ENCODE assay signal across 9 cellular contexts in the genomic region with DNA sequence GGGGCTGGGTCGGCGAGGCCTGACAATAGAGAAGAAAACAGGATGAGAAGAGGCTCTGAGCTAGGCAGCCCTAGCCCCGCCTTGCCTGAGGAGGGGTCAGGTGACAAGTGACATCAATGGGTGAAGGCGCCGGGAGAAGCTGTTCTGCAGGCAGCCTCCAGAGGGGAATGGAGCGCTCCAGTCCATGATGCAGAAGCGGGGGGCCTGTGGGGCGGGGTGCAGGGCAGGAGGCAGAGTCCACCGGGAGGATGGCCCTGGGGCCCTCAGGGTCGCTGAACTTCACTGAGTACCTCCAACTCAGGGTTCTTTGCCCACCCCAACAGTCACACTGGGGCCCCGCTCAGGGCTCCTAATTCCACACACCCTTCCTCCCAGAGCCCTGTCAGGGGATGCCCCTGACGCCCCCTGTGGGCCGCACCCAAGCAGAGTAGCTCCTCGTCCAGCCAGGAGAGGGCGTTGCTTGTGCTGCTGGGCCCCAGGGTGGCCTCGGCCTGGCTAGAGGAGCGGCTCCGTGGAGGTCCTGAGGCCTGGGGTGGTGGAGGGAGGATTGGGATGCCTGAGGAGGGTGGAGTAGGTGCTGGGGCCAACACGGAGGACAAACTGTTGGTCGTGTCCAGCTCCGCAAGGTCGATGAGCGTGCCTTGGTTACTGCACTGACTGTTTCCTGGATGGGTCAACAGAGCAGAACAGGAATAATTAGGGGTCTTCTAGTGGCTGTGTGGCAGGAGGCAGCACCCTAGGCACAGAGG. TPM values are rescaled to one million over a fixed set of nuclear protein-coding genes. Genes with fewer than 3 reads are reported as not detected.
A peak's percentile ranks its signal among the peaks of the same experiment; 100 is the strongest.
DNase-seq lines count a peak whose midpoint lies in the region; ATAC-seq, FAIRE-seq and TF ChIP-seq lines count a peak whose summit lies in the region.
"Had no signal": no experiment of that assay in that cellular context is flagged by ENCODE, and none has a peak within 500 bp of the region (broad histone marks: within the 10 kb centered on the region; RNA-seq: fewer than 3 reads in every experiment).

No MANE protein-coding gene starts in this region.

- peak; percentile 48 for ATAC-seq in activated CD4-positive, alpha-beta T cell treated with anti-CD3 and anti-CD28 coated beads for 36 hours
- no peak for ATAC-seq in GM21381 (IDR thresholded peaks at IDR 0.05; ENCODE audit: unreplicated experiment)

- H3K4me3 ChIP-seq in endothelial cell of umbilical vein (replicated peaks in 1 of 3; ENCODE audit: insufficient read depth in 1 of 3, low read depth in 1 of 3, low read length in 3 of 3) (no peak overlapping the region), parathyroid adenoma (ENCODE audit: low read depth, low read length) (no peak overlapping the region)

- H3K27ac ChIP-seq in endothelial cell of umbilical vein (ENCODE audit: insufficient read depth, low read depth, low read length) (no peak overlapping the region), parathyroid adenoma (no peak overlapping the region)

- BruUV-seq in endothelial cell of umbilical vein (replicated peaks; lab: Mats Ljungman, UMichigan), result no TSS peak

- CTCF ChIA-PET in activated CD4-positive, alpha-beta T cell treated with anti-CD3 and anti-CD28 coated beads for 36 hours (lab: Charles Lee), result interaction anchor here (0.6 to 5.8 kb wide), 25 partner anchors 8 to 465 kb away, joined by 3 to 60 read pairs (median 4); a partner anchor contains a TSS
- CTCF ChIA-PET in endothelial cell of umbilical vein (lab: Charles Lee), result interaction anchor here (0.6 to 7.6 kb wide), 21 partner anchors 9 to 252 kb away, joined by 3 to 91 read pairs (median 4); a partner anchor contains a TSS

- H3K27me3 ChIP-seq in endothelial cell of umbilical vein (ENCODE audit: control insufficient read depth in 2 of 2, insufficient read depth in 2 of 2, low read length in 2 of 2), result no peaks in the 10 kb centered on the region
- H3K27me3 ChIP-seq in parathyroid adenoma (ENCODE audit: control insufficient read depth, insufficient read depth, low read length), result no peaks in the 10 kb centered on the region

- H3K79me2 ChIP-seq in endothelial cell of umbilical vein (ENCODE audit: control insufficient read depth, insufficient read depth, low read length) (no peaks in the 10 kb centered on the region), parathyroid adenoma (no peaks in the 10 kb centered on the region)

- H2AFZ ChIP-seq in endothelial cell of umbilical vein (ENCODE audit: low read depth, low read length) (no peak overlapping the region), parathyroid adenoma (no peak overlapping the region)

- H3K27me3 Mint-ChIP-seq in activated CD4-positive, alpha-beta T cell treated with anti-CD3 and anti-CD28 coated beads for 36 hours, result no peaks in the 10 kb centered on the region

- H3K4me2 ChIP-seq in endothelial cell of umbilical vein (ENCODE audit: insufficient read depth, low read length) (no peak overlapping the region), parathyroid adenoma (ENCODE audit: low read length) (no peak overlapping the region)

- no peaks in the 10 kb centered on the region for H3K9me1 ChIP-seq in endothelial cell of umbilical vein (replicated peaks; ENCODE audit: control insufficient read depth, extremely low read depth, insufficient read depth, low read length)

- no peaks in the 10 kb centered on the region for H3K4me1 ChIP-seq in endothelial cell of umbilical vein (ENCODE audit: control insufficient read depth, extremely low read depth, insufficient read depth, low read length)
- H3K4me1 ChIP-seq in parathyroid adenoma, result no peaks in the 10 kb centered on the region

- dilution Hi-C loops in endothelial cell of umbilical vein (cut with MboI; ENCODE audit: extremely low pct_ligation_motif_present, low sequenced_read_pairs), result no loop called here

- POLR2A ChIA-PET in activated CD4-positive, alpha-beta T cell treated with anti-CD3 and anti-CD28 coated beads for 36 hours (lab: Charles Lee), result interaction anchor here (0.6 to 3.4 kb wide), 6 partner anchors 9 to 599 kb away, joined by 3 to 14 read pairs (median 6); a partner anchor contains a TSS
- POLR2A ChIA-PET in endothelial cell of umbilical vein (lab: Charles Lee), result interaction anchor here (1.6 kb wide), 1 partner anchor 20 kb away, joined by 5 read pairs; a partner anchor contains a TSS

- no peaks in the 10 kb centered on the region for H3K9me3 Mint-ChIP-seq in activated CD4-positive, alpha-beta T cell treated with anti-CD3 and anti-CD28 coated beads for 36 hours (ENCODE audit: low read depth)

- H3K4me3 Mint-ChIP-seq in activated CD4-positive, alpha-beta T cell treated with anti-CD3 and anti-CD28 coated beads for 36 hours, result no peak overlapping the region

- intact Hi-C loops in activated CD4-positive, alpha-beta T cell treated with anti-CD3 and anti-CD28 coated beads for 36 hours (cut with DNase I, micrococcal nuclease), result loop anchor here in 1 of 2 experiments (1.0 to 2.0 kb wide), 2 partner anchors 31 to 172 kb away; a partner anchor contains a TSS
- intact Hi-C loops in endothelial cell of umbilical vein (cut with micrococcal nuclease), result loop anchor here (1.0 to 2.0 kb wide), 4 partner anchors 21 to 172 kb away; a partner anchor contains a TSS

- H4K20me1 ChIP-seq in endothelial cell of umbilical vein (replicated peaks; ENCODE audit: control insufficient read depth, extremely low read depth, insufficient read depth, low read length), result no peaks in the 10 kb centered on the region

- DNase-seq in activated CD4-positive, alpha-beta T cell treated with anti-CD3 and anti-CD28 coated beads for 36 hours, result peak; percentile 73
- DNase-seq in activated CD4-positive, alpha-beta T cell treated with anti-CD3 and anti-CD28 coated beads for 1 hour, result no peak
- peak; percentile 69 for DNase-seq in NCI-H1694 treated with DMSO at 0.1 percent for 48 hours (lab: John Stamatoyannopoulos, UW)
- peak; percentile 68 for DNase-seq in activated CD4-positive, alpha-beta T cell treated with anti-CD3 and anti-CD28 coated beads for 48 hours
- DNase-seq in endothelial cell of umbilical vein (ENCODE audit: low read depth, low spot score), result peak; percentile 45
- no peak for DNase-seq in RCC 7860 (ENCODE audit: low spot score)

- H3K9me3 ChIP-seq in endothelial cell of umbilical vein (replicated peaks; ENCODE audit: control insufficient read depth, insufficient read depth, low read length) (no peaks in the 10 kb centered on the region), parathyroid adenoma (ENCODE audit: control insufficient read depth, low read length) (no peaks in the 10 kb centered on the region)

- H3K9ac ChIP-seq in endothelial cell of umbilical vein (replicated peaks; ENCODE audit: extremely low read depth, insufficient read depth, low read length) (no peak overlapping the region), parathyroid adenoma (no peak overlapping the region)

- H3K36me3 Mint-ChIP-seq in activated CD4-positive, alpha-beta T cell treated with anti-CD3 and anti-CD28 coated beads for 36 hours (ENCODE audit: low read depth), result peaks cover 58% of the 10 kb centered on the region

- H3K27ac Mint-ChIP-seq in activated CD4-positive, alpha-beta T cell treated with anti-CD3 and anti-CD28 coated beads for 36 hours, result peak overlapping the region; percentile 69

- TF ChIP-seq CTCF in endothelial cell of umbilical vein (IDR thresholded peaks at IDR 0.05; ENCODE audit: extremely low read depth in 1 of 2, insufficient read depth in 1 of 2, low read depth in 1 of 2, low read length in 2 of 2), result peak; percentile 91 to 99
- TF ChIP-seq CTCF in parathyroid adenoma (IDR thresholded peaks at IDR 0.05), result peak; percentile 38

- peaks cover 55% of the 10 kb centered on the region for H3K4me1 Mint-ChIP-seq in activated CD4-positive, alpha-beta T cell treated with anti-CD3 and anti-CD28 coated beads for 36 hours

- peak; percentile 42 for FAIRE-seq in endothelial cell of umbilical vein (lab: Jason Lieb, UNC)
- no peak for FAIRE-seq in RCC 7860 (lab: Jason Lieb, UNC)
- FAIRE-seq: colon had no signal

- TF ChIP-seq POLR2A in endothelial cell of umbilical vein (IDR thresholded peaks at IDR 0.05; ENCODE audit: low read depth, low read length), result no peak

- H3K36me3 ChIP-seq in endothelial cell of umbilical vein (ENCODE audit: control insufficient read depth in 2 of 2, extremely low read depth in 1 of 2, insufficient read depth in 2 of 2, low read length in 2 of 2) (peaks cover 3 to 60% of the 10 kb centered on the region in 2 experiments), parathyroid adenoma (ENCODE audit: control insufficient read depth, insufficient read depth, low read length) (no peaks in the 10 kb centered on the region)

RNA-seq across cellular contexts. Expression of a gene that starts 20.8 kb away (rescaled TPM):
- total RNA-seq in activated CD4-positive, alpha-beta T cell treated with anti-CD3 and anti-CD28 coated beads for 36 hours, result 10 to 100 TPM; 72.9 to 76.7 TPM
- total RNA-seq in endothelial cell of umbilical vein, result 39.2 and 62.9 TPM in 2 replicates
- polyA plus RNA-seq in endothelial cell of umbilical vein, result 41.2 and 41.6 TPM in 2 replicates
- polyA plus RNA-seq in endothelial cell of umbilical vein (2011; cell fraction: cytosol; rRNA removed), result 23.6 and 24.8 TPM in 2 replicates
- 226 and 231 TPM in 2 replicates for polyA plus RNA-seq in endothelial cell of umbilical vein (2011; cell fraction: nucleus; rRNA removed)
- polyA plus RNA-seq in endothelial cell of umbilical vein (2012), result 34.2 and 34.6 TPM in 2 replicates
- polyA minus RNA-seq in endothelial cell of umbilical vein, result 46.8 and 50.6 TPM in 2 replicates
- 15.4 TPM for polyA minus RNA-seq in endothelial cell of umbilical vein (2011; cell fraction: cytosol; rRNA and poly(A)+ RNA removed)
- polyA minus RNA-seq in endothelial cell of umbilical vein (2011; cell fraction: nucleus; rRNA and poly(A)+ RNA removed), result 43.3 and 47.6 TPM in 2 replicates

RNA-seq across cellular contexts. Expression of a gene that starts 21.1 kb away (rescaled TPM):
- total RNA-seq in activated CD4-positive, alpha-beta T cell treated with anti-CD3 and anti-CD28 coated beads for 36 hours, result 10 to 100 TPM; 51.4 to 63.8 TPM
- total RNA-seq in endothelial cell of umbilical vein, result 65.7 and 79.8 TPM in 2 replicates
- polyA plus RNA-seq in endothelial cell of umbilical vein, result 74.8 and 82.8 TPM in 2 replicates
- polyA plus RNA-seq in endothelial cell of umbilical vein (2011; cell fraction: cytosol; rRNA removed), result 95.3 and 99.5 TPM in 2 replicates
- 57.9 and 62.3 TPM in 2 replicates for polyA plus RNA-seq in endothelial cell of umbilical vein (2011; cell fraction: nucleus; rRNA removed)
- polyA plus RNA-seq in endothelial cell of umbilical vein (2012), result 87.1 and 104 TPM in 2 replicates
- polyA minus RNA-seq in endothelial cell of umbilical vein, result 51.8 and 59.3 TPM in 2 replicates
- polyA minus RNA-seq in endothelial cell of umbilical vein (2011; cell fraction: cytosol; rRNA and poly(A)+ RNA removed), result 43.8 TPM
- 25.1 and 31.3 TPM in 2 replicates for polyA minus RNA-seq in endothelial cell of umbilical vein (2011; cell fraction: nucleus; rRNA and poly(A)+ RNA removed)

RNA-seq across cellular contexts. Expression of a gene that starts 30.5 kb away (rescaled TPM):
- 10 to 100 TPM; 39.0 to 39.1 TPM for total RNA-seq in activated CD4-positive, alpha-beta T cell treated with anti-CD3 and anti-CD28 coated beads for 36 hours
- total RNA-seq in endothelial cell of umbilical vein, result 12.3 and 12.4 TPM in 2 replicates
- polyA plus RNA-seq in endothelial cell of umbilical vein, result 35.7 and 37.1 TPM in 2 replicates
- 26.2 and 30.3 TPM in 2 replicates for polyA plus RNA-seq in endothelial cell of umbilical vein (2011; cell fraction: cytosol; rRNA removed)
- 13.5 and 17.1 TPM in 2 replicates for polyA plus RNA-seq in endothelial cell of umbilical vein (2011; cell fraction: nucleus; rRNA removed)
- 18.4 and 18.8 TPM in 2 replicates for polyA plus RNA-seq in endothelial cell of umbilical vein (2012)
- 14.6 and 16.0 TPM in 2 replicates for polyA minus RNA-seq in endothelial cell of umbilical vein
- 20.7 TPM for polyA minus RNA-seq in endothelial cell of umbilical vein (2011; cell fraction: cytosol; rRNA and poly(A)+ RNA removed)
- polyA minus RNA-seq in endothelial cell of umbilical vein (2011; cell fraction: nucleus; rRNA and poly(A)+ RNA removed), result 3.0 and 4.1 TPM in 2 replicates

RNA-seq across cellular contexts. Expression of a gene that starts 35.1 kb away (rescaled TPM):
- 100 to 1,000 TPM; 130 to 160 TPM for total RNA-seq in activated CD4-positive, alpha-beta T cell treated with anti-CD3 and anti-CD28 coated beads for 36 hours
- 98.3 and 105 TPM in 2 replicates for total RNA-seq in endothelial cell of umbilical vein
- polyA plus RNA-seq in endothelial cell of umbilical vein, result 116 and 120 TPM in 2 replicates
- polyA plus RNA-seq in endothelial cell of umbilical vein (2011; cell fraction: cytosol; rRNA removed), result 76.5 and 96.6 TPM in 2 replicates
- polyA plus RNA-seq in endothelial cell of umbilical vein (2011; cell fraction: nucleus; rRNA removed), result 345 and 386 TPM in 2 replicates
- polyA plus RNA-seq in endothelial cell of umbilical vein (2012), result 63.7 and 73.8 TPM in 2 replicates
- 75.2 and 106 TPM in 2 replicates for polyA minus RNA-seq in endothelial cell of umbilical vein
- polyA minus RNA-seq in endothelial cell of umbilical vein (2011; cell fraction: cytosol; rRNA and poly(A)+ RNA removed), result 50.6 TPM
- 58.3 and 81.4 TPM in 2 replicates for polyA minus RNA-seq in endothelial cell of umbilical vein (2011; cell fraction: nucleus; rRNA and poly(A)+ RNA removed)

RNA-seq across cellular contexts. Expression of a gene that starts 48.7 kb away (rescaled TPM):
- 10 to 100 TPM; 67.8 to 79.7 TPM for total RNA-seq in activated CD4-positive, alpha-beta T cell treated with anti-CD3 and anti-CD28 coated beads for 36 hours
- 16.8 and 20.9 TPM in 2 replicates for total RNA-seq in endothelial cell of umbilical vein
- 20.0 and 20.6 TPM in 2 replicates for polyA plus RNA-seq in endothelial cell of umbilical vein
- 19.2 TPM in 2 replicates for polyA plus RNA-seq in endothelial cell of umbilical vein (2011; cell fraction: cytosol; rRNA removed)
- polyA plus RNA-seq in endothelial cell of umbilical vein (2011; cell fraction: nucleus; rRNA removed), result 16.0 and 17.7 TPM in 2 replicates
- 17.9 and 24.1 TPM in 2 replicates for polyA plus RNA-seq in endothelial cell of umbilical vein (2012)
- 9.9 and 13.4 TPM in 2 replicates for polyA minus RNA-seq in endothelial cell of umbilical vein
- 35.7 TPM for polyA minus RNA-seq in endothelial cell of umbilical vein (2011; cell fraction: cytosol; rRNA and poly(A)+ RNA removed)
- polyA minus RNA-seq in endothelial cell of umbilical vein (2011; cell fraction: nucleus; rRNA and poly(A)+ RNA removed), result 3.7 and 6.2 TPM in 2 replicates

Comparison
In these comparisons a context has a peak if more than half of its experiments do, and no peak if none do; other contexts are left out.
1. DNase-seq: peak in activated CD4-positive, alpha-beta T cell treated with anti-CD3 and anti-CD28 coated beads for 36 hours (single experiment), NCI-H1694 treated with DMSO at 0.1 percent for 48 hours (single experiment), activated CD4-positive, alpha-beta T cell treated with anti-CD3 and anti-CD28 coated beads for 48 hours (single experiment) and endothelial cell of umbilical vein (single experiment); none in activated CD4-positive, alpha-beta T cell treated with anti-CD3 and anti-CD28 coated beads for 1 hour (single experiment) and RCC 7860 (single experiment).